ENCODE assay signal across 8 cellular contexts in the genomic region with DNA sequence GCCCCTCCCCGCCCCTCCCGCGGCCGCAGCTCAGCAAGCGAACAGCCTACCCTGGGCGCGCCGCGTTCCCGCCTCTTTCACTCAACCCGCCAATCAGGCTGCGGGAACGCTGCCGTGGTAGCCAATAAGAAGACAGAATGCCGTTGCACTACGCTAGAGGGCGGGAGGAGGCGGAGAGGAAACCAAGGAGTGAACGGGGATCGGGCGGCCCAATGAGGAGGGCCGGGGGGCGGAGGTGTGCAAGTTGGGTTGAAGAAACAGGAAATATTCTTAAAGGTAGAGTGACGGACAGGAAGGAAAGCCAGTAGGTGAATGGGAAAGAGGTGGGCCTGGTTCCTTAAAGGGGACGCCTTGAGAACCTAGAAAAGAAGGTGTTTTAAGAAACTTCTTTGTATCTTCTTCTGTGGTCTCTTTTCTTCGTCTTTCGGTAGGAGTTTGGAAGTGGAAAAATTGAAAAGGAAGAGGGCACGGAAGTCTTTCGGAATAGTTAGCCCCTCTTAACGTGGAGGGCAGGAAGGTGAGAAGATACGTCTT. TPM values are rescaled to one million over a fixed set of nuclear protein-coding genes. Genes with fewer than 3 reads are reported as not detected.
DNase-seq lines count a peak whose midpoint lies in the region; ATAC-seq, FAIRE-seq and TF ChIP-seq lines count a peak whose summit lies in the region.

No MANE protein-coding gene starts in this region.

- peaks cover 9% of the 10 kb centered on the region for H3K27me3 Mint-ChIP-seq in endothelial cell (ENCODE audit: unreplicated experiment)

- FAIRE-seq in HTR-8/SVneo (lab: Jason Lieb, UNC): peak; percentile 95

- peak; percentile 92 for ATAC-seq in GM21390 (IDR thresholded peaks at IDR 0.05; ENCODE audit: unreplicated experiment)

- H3K4me1 Mint-ChIP-seq in endothelial cell (ENCODE audit: unreplicated experiment): peaks cover 23% of the 10 kb centered on the region

- H3K4me3 Mint-ChIP-seq in endothelial cell (ENCODE audit: unreplicated experiment): no peak overlapping the region

- DNase-seq in COR-L47 (lab: John Stamatoyannopoulos, UW) (peak; percentile 100), HTR-8/SVneo (ENCODE audit: insufficient read length, low spot score) (peak; percentile 99), NOMO-1 treated with DMSO at 0.1 percent for 48 hours (lab: John Stamatoyannopoulos, UW; ENCODE audit: unreplicated experiment) (peak; percentile 99), endothelial cell (ENCODE audit: low spot score) (peak; percentile 98), mesenteric fat pad (ENCODE audit: low spot score) (peak; percentile 99)
- peak; percentile 98 for DNase-seq in activated CD8-positive, alpha-beta memory T cell treated with anti-CD3 and anti-CD28 coated beads, Interleukin-2, amount 50 U/mL, for 24 hours (ENCODE audit: extremely low read depth)
- DNase-seq in stimulated activated CD8-positive, alpha-beta memory T cell treated with anti-CD3 and anti-CD28 coated beads, Interleukin-15, amount 100 ng/mL, for 1 hour (ENCODE audit: low read depth): peak; percentile 96

- TF ChIP-seq CTCF in endothelial cell (IDR thresholded peaks at IDR 0.05; ENCODE audit: unreplicated experiment): no peak

- peaks cover 10% of the 10 kb centered on the region for H3K36me3 Mint-ChIP-seq in endothelial cell (ENCODE audit: low read depth, unreplicated experiment)

- H3K27ac Mint-ChIP-seq in endothelial cell (ENCODE audit: unreplicated experiment): no peak overlapping the region

- H3K9me3 Mint-ChIP-seq in endothelial cell (ENCODE audit: unreplicated experiment): no peaks in the 10 kb centered on the region

RNA-seq across cellular contexts. Expression of a gene that starts 0.3 kb away (rescaled TPM):
- total RNA-seq in endothelial cell (ENCODE audit: unreplicated experiment) (15.4 TPM), mesenteric fat pad (15.1 TPM)

RNA-seq across cellular contexts. Expression of a gene that starts 49.3 kb away (rescaled TPM):
- 76.7 TPM for total RNA-seq in endothelial cell (ENCODE audit: unreplicated experiment)
- 175 TPM for total RNA-seq in mesenteric fat pad

RNA-seq across cellular contexts. Expression of a gene that starts 50.1 kb away (rescaled TPM):
- 71.3 TPM for total RNA-seq in endothelial cell (ENCODE audit: unreplicated experiment)
- 69.5 TPM for total RNA-seq in mesenteric fat pad

Comparison
In these comparisons a context has a peak if more than half of its experiments do, and no peak if none do; other contexts are left out.
1. Peak in every context shown above with its lines: DNase-seq and ATAC-seq.